8 cellular contexts compared by ENCODE assay signal in genomic region chr5:173326501-173326960, GRCh38. TPM values are rescaled to one million over a fixed set of nuclear protein-coding genes. Genes with fewer than 3 reads are reported as not detected.
DNase-seq lines count a peak whose midpoint lies in the region; ATAC-seq, FAIRE-seq and TF ChIP-seq lines count a peak whose summit lies in the region.

No MANE protein-coding gene starts in this region.

- H3K14ac ChIP-seq in H1 (ENCODE audit: insufficient read length) = no peak overlapping the region

- H3K27ac ChIP-seq in GM23338 (ENCODE audit: low read depth) (no peak overlapping the region), H1 (ENCODE audit: low read depth, low read length) (no peak overlapping the region)

- peaks cover 34% of the 10 kb centered on the region for H3K36me3 ChIP-seq in GM23338 (ENCODE audit: insufficient read depth)
- H3K36me3 ChIP-seq in NT2/D1 (ENCODE audit: insufficient read depth, insufficient read length, low read length) = peaks cover 19% of the 10 kb centered on the region
- peaks cover 21 to 58% (median 38%) of the 10 kb centered on the region in 4 experiments for H3K36me3 ChIP-seq in H1 (ENCODE audit: control insufficient read depth in 2 of 4, insufficient read depth in 4 of 4, low read length in 3 of 4)

- no peak for TF ChIP-seq EP300 in H1 (IDR thresholded peaks at IDR 0.05; ENCODE audit: borderline replicate concordance in 1 of 2, low read depth in 2 of 2, low read length in 2 of 2)

- POLR2A ChIA-PET in H1 (lab: Charles Lee; ENCODE audit: partially characterized antibody) = interaction anchor here (1.2 to 9.3 kb wide), 8 partner anchors 11 to 295 kb away, joined by 3 to 491 read pairs (median 38); no protein-coding TSS in a partner anchor

- ATAC-seq in GM23338 = no peak
- ATAC-seq in HG03432 (IDR thresholded peaks at IDR 0.05; ENCODE audit: unreplicated experiment) = no peak
- ATAC-seq in GM18517 (IDR thresholded peaks at IDR 0.05; ENCODE audit: unreplicated experiment) = no peak

- H4K91ac ChIP-seq in H1 (replicated peaks; ENCODE audit: insufficient read length, low read length) = no peak overlapping the region

- WGBS in H1 (ENCODE audit: extremely low coverage in 1 of 2, insufficient coverage in 1 of 2, insufficient read length in 1 of 2, insufficient replicate concordance in 2 of 2, low coverage in 1 of 2, low lambda C conversion rate in 2 of 2, missing lambda C conversion rate in 1 of 2), 2 experiments = 4% methylated on average over 15 of the region's 15 CpGs; no CpG with 5 or more reads in 1 of the 2 experiments

- no peaks in the 10 kb centered on the region for H3K9me2 ChIP-seq in GM23338 (ENCODE audit: insufficient read depth)

- peaks cover 2% of the 10 kb centered on the region for H3K9me3 Mint-ChIP-seq in GM23338
- H3K9me3 Mint-ChIP-seq in progenitor cell of endocrine pancreas (ENCODE audit: low read depth) = no peaks in the 10 kb centered on the region

- no peak overlapping the region for H2AFZ ChIP-seq in GM23338
- no peak overlapping the region for H2AFZ ChIP-seq in H1 (ENCODE audit: low read length)

- H4K8ac ChIP-seq in H1 (ENCODE audit: extremely low read depth, insufficient read depth, low read length) = no peak overlapping the region

- DNase-seq in GM23338 (ENCODE audit: low spot score) (no peak), NT2/D1 (ENCODE audit: low read depth, low spot score) (no peak), H1 (ENCODE audit: low read depth in 1 of 2, low spot score in 2 of 2) (no peak), progenitor cell of endocrine pancreas (ENCODE audit: low spot score, unreplicated experiment) (no peak), GM13976 (ENCODE audit: low spot score) (no peak), NCI-H748 (lab: John Stamatoyannopoulos, UW; ENCODE audit: unreplicated experiment) (no peak)

- H3K23me2 ChIP-seq in H1 (ENCODE audit: low read depth, low read length) = peaks cover 16% of the 10 kb centered on the region

- H3K4me3 ChIP-seq in GM23338 = peak overlapping the region; percentile 99
- H3K4me3 ChIP-seq in NT2/D1 (ENCODE audit: insufficient read length, low read depth) = peak overlapping the region; percentile 66
- peak overlapping the region; percentile 90 to 95 (median 91) for H3K4me3 ChIP-seq in H1 (ENCODE audit: extremely low read depth in 1 of 4, insufficient read depth in 2 of 4, low read depth in 3 of 4, low read length in 4 of 4)

- H2BK120ac ChIP-seq in H1 (replicated peaks; ENCODE audit: low read depth, low read length) = no peak overlapping the region

- no peak overlapping the region for H3K4ac ChIP-seq in H1 (replicated peaks; ENCODE audit: insufficient read length, low read depth, low read length)

- no peak overlapping the region for H3K18ac ChIP-seq in H1 (ENCODE audit: extremely low read depth, low read length)

- H3K27ac Mint-ChIP-seq in GM23338 (peak overlapping the region; percentile 81), progenitor cell of endocrine pancreas (no peak overlapping the region)

- no peak for TF ChIP-seq POLR2A in H1 (IDR thresholded peaks at IDR 0.05; ENCODE audit: control extremely low read depth in 1 of 2, low read depth in 2 of 2, low read length in 2 of 2)

- H3K56ac ChIP-seq in H1 (replicated peaks; ENCODE audit: insufficient read length, low read depth, low read length) = no peak overlapping the region

- H3K27me3 ChIP-seq in GM23338 (ENCODE audit: insufficient read depth) (peaks cover 4% of the 10 kb centered on the region), NT2/D1 (ENCODE audit: insufficient read depth, insufficient read length) (peaks cover 35% of the 10 kb centered on the region), H1 (replicated peaks in 1 of 4; ENCODE audit: control insufficient read depth in 3 of 4, extremely low read depth in 1 of 4, insufficient read depth in 3 of 4, low read length in 3 of 4) (peaks cover 0 to 6% (median 4%) of the 10 kb centered on the region in 4 experiments; a peak in 6 of 7 replicates)

- TF ChIP-seq CTCF in GM23338 (conservative IDR thresholded peaks at IDR 0.05; ENCODE audit: low read depth in 2 of 2) = no peak
- TF ChIP-seq CTCF in H1 (IDR thresholded peaks at IDR 0.05; ENCODE audit: control extremely low read depth in 1 of 3, insufficient read depth in 1 of 3, low read depth in 1 of 3, low read length in 3 of 3) = no peak
- no peak for TF ChIP-seq CTCF in progenitor cell of endocrine pancreas (IDR thresholded peaks at IDR 0.05; ENCODE audit: unreplicated experiment)
- TF ChIP-seq CTCF in GM13976 (IDR thresholded peaks at IDR 0.05; ENCODE audit: borderline replicate concordance, control extremely low read depth, extremely low read depth, insufficient read depth, missing control alignments) = no peak

- H4K5ac ChIP-seq in H1 (ENCODE audit: insufficient read length, low read depth, low read length) = no peak overlapping the region

- no peak overlapping the region for H2BK15ac ChIP-seq in H1 (ENCODE audit: low read length)

- H2BK12ac ChIP-seq in H1 (ENCODE audit: low read depth, low read length) = no peak overlapping the region

- no peak overlapping the region for H2AK5ac ChIP-seq in H1 (ENCODE audit: low read depth, low read length)

- H3K79me1 ChIP-seq in H1 (ENCODE audit: low read depth, low read length) = peaks cover 16% of the 10 kb centered on the region

- H3K4me3 Mint-ChIP-seq in GM23338 = peak overlapping the region; percentile 96
- H3K4me3 Mint-ChIP-seq in progenitor cell of endocrine pancreas (ENCODE audit: low read depth) = peak overlapping the region; percentile 88

- H3K9me3 ChIP-seq in NT2/D1 (ENCODE audit: insufficient read depth, low read length) = no peaks in the 10 kb centered on the region
- no peaks in the 10 kb centered on the region for H3K9me3 ChIP-seq in H1 (ENCODE audit: insufficient read depth in 2 of 2, low read depth in 1 of 2, low read length in 1 of 2)

- H3K27me3 Mint-ChIP-seq in GM23338 (ENCODE audit: insufficient read depth, low read depth, poor library complexity) (peaks cover 34% of the 10 kb centered on the region), progenitor cell of endocrine pancreas (peaks cover 45% of the 10 kb centered on the region)

- H3K4me1 Mint-ChIP-seq in GM23338 = peaks cover 54% of the 10 kb centered on the region
- H3K4me1 Mint-ChIP-seq in progenitor cell of endocrine pancreas (ENCODE audit: low read depth) = peaks cover 21% of the 10 kb centered on the region

- no peak for TF ChIP-seq RAD21 in H1 (IDR thresholded peaks at IDR 0.05 in 1 of 2, conservative IDR thresholded peaks at IDR 0.05 in 1 of 2; ENCODE audit: low read depth in 2 of 2, low read length in 2 of 2)

- H3K36me3 Mint-ChIP-seq in GM23338 (ENCODE audit: low read depth) (peaks cover 72% of the 10 kb centered on the region), progenitor cell of endocrine pancreas (ENCODE audit: insufficient read depth) (peaks cover 10% of the 10 kb centered on the region)

- CTCF ChIA-PET in H1 (lab: Charles Lee; ENCODE audit: partially characterized antibody) = interaction anchor here (0.9 to 8.1 kb wide), 3 partner anchors 10 to 31 kb away, joined by 4 to 184 read pairs (median 7); no protein-coding TSS in a partner anchor

- H3K79me2 ChIP-seq in GM23338 (replicated peaks; ENCODE audit: insufficient read depth) (peaks cover 67% of the 10 kb centered on the region), H1 (ENCODE audit: control insufficient read depth in 1 of 2, insufficient read depth in 2 of 2, low read length in 2 of 2) (peaks cover 10 to 52% of the 10 kb centered on the region in 2 experiments)

- peaks cover 49% of the 10 kb centered on the region for H4K20me1 ChIP-seq in GM23338 (replicated peaks; ENCODE audit: insufficient read depth)
- peaks cover 23% of the 10 kb centered on the region in 2 experiments for H4K20me1 ChIP-seq in H1 (replicated peaks in 1 of 2; ENCODE audit: control insufficient read depth in 1 of 2, insufficient read depth in 2 of 2, low read length in 2 of 2)

- H2BK5ac ChIP-seq in H1 (ENCODE audit: low read depth, low read length) = no peak overlapping the region

- in situ Hi-C loops in GM13976 (cut with MboI; ENCODE audit: low sequenced_read_pairs, unreplicated experiment) = no loop called here

- H3K9ac ChIP-seq in NT2/D1 (ENCODE audit: insufficient read length, low read depth) (peak overlapping the region; percentile 79), H1 (replicated peaks in 1 of 4; ENCODE audit: extremely low read depth in 1 of 4, low read depth in 3 of 4, low read length in 3 of 4) (peak overlapping the region in 3 of 4 experiments; percentile 8 to 55 (median 20); a peak in 4 of 7 replicates)

- peaks cover 20% of the 10 kb centered on the region for H3F3A ChIP-seq in GM23338 (replicated peaks; ENCODE audit: low read depth)

- H3K23ac ChIP-seq in H1 (ENCODE audit: insufficient read length) = no peak overlapping the region

- H2BK20ac ChIP-seq in H1 (ENCODE audit: low read length) = no peak overlapping the region

- H3K4me1 ChIP-seq in GM23338 (ENCODE audit: insufficient read depth) (peaks cover 29% of the 10 kb centered on the region), NT2/D1 (ENCODE audit: insufficient read depth, insufficient read length) (no peaks in the 10 kb centered on the region), H1 (replicated peaks in 1 of 4; ENCODE audit: control insufficient read depth in 3 of 4, insufficient read depth in 4 of 4, low read length in 3 of 4) (peaks cover 7 to 30% (median 14%) of the 10 kb centered on the region in 4 experiments)

- peak overlapping the region; percentile 90 for H3K4me2 ChIP-seq in GM23338
- peak overlapping the region; percentile 96 to 99 for H3K4me2 ChIP-seq in H1 (ENCODE audit: insufficient read depth in 1 of 2, low read depth in 2 of 2, low read length in 2 of 2)

- FAIRE-seq in H1 (lab: Jason Lieb, UNC) = no peak

TF ChIP-seq in GM23338, 12 proteins besides CTCF, POLR2A, EP300 and RAD21 (continues in another document):
- TF ChIP-seq EZH2phosphoT487 (IDR thresholded peaks at IDR 0.05; ENCODE audit: unreplicated experiment) (no peak), EZH2 (IDR thresholded peaks at IDR 0.05; ENCODE audit: low read depth, unreplicated experiment) (no peak), JUNB (IDR thresholded peaks at IDR 0.05; ENCODE audit: unreplicated experiment) (no peak)

TF ChIP-seq in H1, 55 proteins besides CTCF, POLR2A, EP300 and RAD21 (continues in another document):
- TF ChIP-seq BRCA1 (IDR thresholded peaks at IDR 0.05; ENCODE audit: low read depth, low read length) (no peak), GTF2F1 (IDR thresholded peaks at IDR 0.05; ENCODE audit: borderline replicate concordance, low read depth, low read length) (no peak)

RNA-seq across cellular contexts. Expression of gene STC2, which starts 1.7 kb away (rescaled TPM):
- 132 and 160 TPM in 2 replicates for total RNA-seq in GM23338 (2014; rRNA removed; shearing (Covaris generic))
- polyA plus RNA-seq in GM23338 (2016; fragmentation: Nextera tagmentation; extraction: Ambion mirVana) (25.4 and 27.3 TPM in 2 replicates), H1 (2011; rRNA removed) (26.4 and 52.2 TPM in 2 replicates)
- total RNA-seq in H1 (2021; fragmentation: NEBNext Ultra II Directional; extraction: Animal tissue kit (Norgen Biotek cat#: 25700)) = 40.0 and 53.1 TPM in 2 replicates
- polyA plus RNA-seq in H1 (2011; cell fraction: cytosol; rRNA removed) = 118 TPM
- polyA plus RNA-seq in H1 (2011; cell fraction: nucleus; rRNA removed) = 43.8 TPM
- 62.3 to 83.5 TPM (median 69.6 TPM) in 4 replicates for polyA plus RNA-seq in H1 (2012, experiment 1 of 2)
- polyA plus RNA-seq in H1 (2012, experiment 2 of 2) = 21.7 TPM
- polyA plus RNA-seq in H1 (2013, experiment 1 of 2) = 25.8 TPM
- polyA plus RNA-seq in H1 (2013, experiment 2 of 2) = 30.5 TPM
- 21.7 and 32.5 TPM in 2 replicates for polyA minus RNA-seq in H1 (2011; rRNA and poly(A)+ RNA removed)
- polyA minus RNA-seq in H1 (2011; cell fraction: cytosol; rRNA and poly(A)+ RNA removed) = 81.5 TPM
- polyA minus RNA-seq in H1 (2011; cell fraction: nucleus; rRNA and poly(A)+ RNA removed) = 67.2 TPM
- total RNA-seq in progenitor cell of endocrine pancreas = 12.2 and 20.2 TPM in 2 replicates
